In genomic region chr18:22113144-22113813, GRCh38 we compare ENCODE assay signal across 22 cellular contexts. TPM values are rescaled to one million over a fixed set of nuclear protein-coding genes. Genes with fewer than 3 reads are reported as not detected.
DNase-seq lines count a peak whose midpoint lies in the region; ATAC-seq and TF ChIP-seq lines count a peak whose summit lies in the region.
"Had no signal": no experiment of that assay in that cellular context is flagged by ENCODE, and none has a peak within 500 bp of the region (broad histone marks: within the 10 kb centered on the region; RNA-seq: fewer than 3 reads in every experiment).

No MANE protein-coding gene starts in this region.

- H3K4me1 Mint-ChIP-seq in nephron progenitor cell: peaks cover 18% of the 10 kb centered on the region
- H3K4me1 Mint-ChIP-seq: activated CD4-positive, alpha-beta memory T cell treated with anti-CD3 and anti-CD28 coated beads, Interleukin-2, amount 10 ng/mL, durations not matched to agents 7 days and 5 days; neural crest cell had no signal

- no peaks in the 10 kb centered on the region for H3K27me3 Mint-ChIP-seq in nephron progenitor cell (ENCODE audit: low read depth, poor library complexity)
- H3K27me3 Mint-ChIP-seq: activated CD4-positive, alpha-beta memory T cell treated with anti-CD3 and anti-CD28 coated beads, Interleukin-2, amount 10 ng/mL, durations not matched to agents 7 days and 5 days; progenitor cell of endocrine pancreas had no signal

- H3K9me3 Mint-ChIP-seq in nephron progenitor cell: no peaks in the 10 kb centered on the region
- H3K9me3 Mint-ChIP-seq: activated CD4-positive, alpha-beta memory T cell treated with anti-CD3 and anti-CD28 coated beads, Interleukin-2, amount 10 ng/mL, durations not matched to agents 7 days and 5 days; neural crest cell had no signal

- DNase-seq in EL (peak; percentile 10), RPMI8226 (peak; percentile 88), left ventricle myocardium superior (peak; percentile 90), nephron progenitor cell (peak; percentile 7), NCI-H2029 treated with DMSO at 0.1 percent for 48 hours (lab: John Stamatoyannopoulos, UW) (no peak), retina (no peak)
- no peak for DNase-seq in activated CD8-positive, alpha-beta memory T cell treated with anti-CD3 and anti-CD28 coated beads for 24 hours
- DNase-seq: ACHN; activated CD4-positive, alpha-beta memory T cell treated with anti-CD3 and anti-CD28 coated beads, Interleukin-2, amount 10 ng/mL, durations not matched to agents 7 days and 5 days; activated CD4-positive, CD25-positive, alpha-beta regulatory T cell; activated T-cell treated with anti-CD3 and anti-CD28 coated beads for 4 hours; Caco-2; DND-41; midbrain; NCI-H1417; NCI-H2171 treated with DMSO at 0.1 percent for 48 hours; NCI-H526 treated with DMSO at 0.1 percent for 48 hours; stimulated activated CD4-positive, alpha-beta T cell treated with anti-CD3 and anti-CD28 coated beads, Interleukin-4, amount 100 ng/mL, for 1 hour; stimulated activated naive CD4-positive, alpha-beta T cell treated with Interleukin-2 at 50 U/mL for 16 hours had no signal

- H3K36me3 Mint-ChIP-seq in nephron progenitor cell (ENCODE audit: low read depth): no peaks in the 10 kb centered on the region

- H3K27ac Mint-ChIP-seq in nephron progenitor cell: no peak overlapping the region
- H3K27ac Mint-ChIP-seq: activated CD4-positive, alpha-beta memory T cell treated with anti-CD3 and anti-CD28 coated beads, Interleukin-2, amount 10 ng/mL, durations not matched to agents 7 days and 5 days; progenitor cell of endocrine pancreas had no signal

- H3K4me3 Mint-ChIP-seq in nephron progenitor cell: no peak overlapping the region
- H3K4me3 Mint-ChIP-seq: activated CD4-positive, alpha-beta memory T cell treated with anti-CD3 and anti-CD28 coated beads, Interleukin-2, amount 10 ng/mL, durations not matched to agents 7 days and 5 days; neural crest cell had no signal

- peak; percentile 97 for ATAC-seq in left ventricle myocardium superior
- no peak for ATAC-seq in HG02571 (IDR thresholded peaks at IDR 0.05; ENCODE audit: unreplicated experiment)

- intact Hi-C loops in left ventricle myocardium superior (cut with micrococcal nuclease): no loop called here

- TF ChIP-seq CTCF in nephron progenitor cell (IDR thresholded peaks at IDR 0.05): no peak

RNA-seq across cellular contexts. Expression of gene GATA6, which starts 56.1 kb away (rescaled TPM):
- 62.3 TPM for total RNA-seq in left ventricle myocardium superior
- total RNA-seq: activated CD4-positive, alpha-beta memory T cell treated with anti-CD3 and anti-CD28 coated beads, Interleukin-2, amount 10 ng/mL, durations not matched to agents 7 days and 5 days; neural crest cell had no signal

Comparison
In these comparisons a context has a peak if more than half of its experiments do, and no peak if none do; other contexts are left out.
1. DNase-seq: peak in EL (single experiment), RPMI8226 (single experiment), left ventricle myocardium superior (single experiment) and nephron progenitor cell (single experiment); none in NCI-H2029 treated with DMSO at 0.1 percent for 48 hours (single experiment), retina (single experiment) and activated CD8-positive, alpha-beta memory T cell treated with anti-CD3 and anti-CD28 coated beads for 24 hours (single experiment).